ENCODE assay signal across 19 cellular contexts in the genomic region with DNA sequence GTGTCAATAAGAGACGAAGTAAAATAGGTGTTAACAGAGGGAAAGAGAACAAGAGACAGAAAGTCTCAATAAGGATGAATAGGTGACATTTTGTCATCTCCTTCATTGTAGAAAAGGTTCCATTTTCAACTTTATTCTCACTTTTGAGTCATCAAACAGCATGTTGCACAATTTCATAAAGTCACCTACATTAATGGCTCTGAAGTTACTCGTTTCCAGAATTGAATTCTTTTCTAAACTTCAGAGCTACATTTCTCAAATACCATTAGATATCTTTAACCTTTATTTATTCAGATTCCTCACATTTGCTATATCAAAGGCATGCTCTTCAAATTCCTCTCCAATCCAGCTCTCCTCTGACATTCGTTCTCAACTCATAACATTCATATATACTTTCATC.
"Had no signal": no experiment of that assay in that cellular context is flagged by ENCODE, and none has a peak within 500 bp of the region (broad histone marks: within the 10 kb centered on the region; RNA-seq: fewer than 3 reads in every experiment).

No MANE protein-coding gene starts in this region.

- H3K27ac ChIP-seq: right atrium auricular region, skin epidermis, suprapubic skin, transverse colon, uterus had no signal

- H3K36me3 ChIP-seq: right atrium auricular region, suprapubic skin, transverse colon, uterus had no signal

- ATAC-seq: left lobe of liver had no signal

- H3K27me3 ChIP-seq: right atrium auricular region, suprapubic skin, transverse colon, uterus had no signal

- H3K9me3 ChIP-seq: right atrium auricular region, suprapubic skin, transverse colon, uterus had no signal

- H3K4me3 ChIP-seq: lung, right atrium auricular region, skin epidermis, suprapubic skin, transverse colon, uterus had no signal

- H3K4me1 ChIP-seq: right atrium auricular region, suprapubic skin, transverse colon, uterus had no signal

- DNase-seq: activated CD4-positive, alpha-beta T cell treated with anti-CD3 and anti-CD28 coated beads, Interleukin-2, amount 50 U/mL, for 1 hour; activated CD8-positive, alpha-beta memory T cell treated with anti-CD3 and anti-CD28 coated beads, Interleukin-2, amount 50 U/mL, for 4 hours; activated effector memory CD4-positive, alpha-beta T cell treated with Interleukin-2 at 50 U/mL for 16 hours; activated naive CD4-positive, alpha-beta T cell treated with anti-CD3 and anti-CD28 coated beads, Interleukin-2, amount 50 U/mL, for 16 hours; activated T-cell treated with anti-CD3 and anti-CD28 coated beads, Interleukin-2, amount 50 U/mL, for 48 hours; cerebellar nuclear complex; effector CD8-positive, alpha-beta T cell; hypothalamus; kidney; posterior cingulate gyrus; T-helper 1 cell; T1000; transverse colon; uterus had no signal
